20 cellular contexts compared by ENCODE assay signal in genomic region chr3:138389144-138389601, GRCh38. TPM values are rescaled to one million over a fixed set of nuclear protein-coding genes. Genes with fewer than 3 reads are reported as not detected.
DNase-seq lines count a peak whose midpoint lies in the region; ATAC-seq and TF ChIP-seq lines count a peak whose summit lies in the region.
"Had no signal": no experiment of that assay in that cellular context is flagged by ENCODE, and none has a peak within 500 bp of the region (broad histone marks: within the 10 kb centered on the region; RNA-seq: fewer than 3 reads in every experiment).

No MANE protein-coding gene starts in this region.

- no peaks in the 10 kb centered on the region for H3K36me3 ChIP-seq in tibial artery
- no peaks in the 10 kb centered on the region for H3K36me3 ChIP-seq in hepatocyte (replicated peaks; ENCODE audit: insufficient read depth, low read depth)
- peaks cover 6% of the 10 kb centered on the region for H3K36me3 ChIP-seq in SJCRH30
- H3K36me3 ChIP-seq: upper lobe of left lung had no signal

- no peaks in the 10 kb centered on the region for H3K9me3 Mint-ChIP-seq in activated CD4-positive, alpha-beta T cell treated with anti-CD3 and anti-CD28 coated beads for 36 hours (ENCODE audit: low read depth)
- H3K9me3 Mint-ChIP-seq: activated T-helper 1 cell treated with anti-CD3 and anti-CD28 coated beads, Interleukin-12 subunit alpha, Interleukin-12 subunit beta, Interleukin-2, Interleukin-4 antibody, amounts not matched to agents 30 ng/mL and 10 ng/mL and 1 ng/mL, durations not matched to agents 14 hours and 24 hours and 36 hours had no signal

- H3K4me1 Mint-ChIP-seq in activated CD4-positive, alpha-beta T cell treated with anti-CD3 and anti-CD28 coated beads for 36 hours, result peaks cover 2% of the 10 kb centered on the region

- intact Hi-C loops in activated CD4-positive, alpha-beta T cell treated with anti-CD3 and anti-CD28 coated beads for 36 hours (cut with DNase I, micrococcal nuclease), result no loop called here
- intact Hi-C loops in dorsolateral prefrontal cortex (cut with DNase I), result no loop called here
- intact Hi-C loops in tibial artery (cut with DNase I; ENCODE audit: low total_unique reads), result no loop called here

- peak overlapping the region; percentile 39 for H3K27ac Mint-ChIP-seq in activated CD4-positive, alpha-beta T cell treated with anti-CD3 and anti-CD28 coated beads for 36 hours
- H3K27ac Mint-ChIP-seq: activated CD8-positive, alpha-beta T cell treated with anti-CD3 and anti-CD28 coated beads, Interleukin-2, amount 10 ng/mL, durations not matched to agents 7 days and 5 days; activated T-helper 1 cell treated with anti-CD3 and anti-CD28 coated beads, Interleukin-12 subunit alpha, Interleukin-12 subunit beta, Interleukin-2, Interleukin-4 antibody, amounts not matched to agents 30 ng/mL and 10 ng/mL and 1 ng/mL, durations not matched to agents 14 hours and 24 hours and 36 hours; IgD-negative memory B cell had no signal

- POLR2A ChIA-PET in activated CD4-positive, alpha-beta T cell treated with anti-CD3 and anti-CD28 coated beads for 36 hours (lab: Charles Lee), result no interaction called here

- ATAC-seq in activated CD4-positive, alpha-beta T cell treated with anti-CD3 and anti-CD28 coated beads for 36 hours, result peak; percentile 65
- ATAC-seq in activated CD4-positive, CD25-positive, alpha-beta regulatory T cell treated with anti-CD3 and anti-CD28 coated beads, Interleukin-2, amount 50 U/mL, for 24 hours, result no peak
- ATAC-seq: activated CD8-positive, alpha-beta T cell treated with anti-CD3 and anti-CD28 coated beads, Interleukin-2, amount 10 ng/mL, durations not matched to agents 7 days and 5 days had no signal

- DNase-seq in activated CD4-positive, alpha-beta T cell treated with anti-CD3 and anti-CD28 coated beads for 36 hours, result no peak
- no peak for DNase-seq in activated CD4-positive, alpha-beta T cell treated with anti-CD3 and anti-CD28 coated beads for 48 hours
- DNase-seq in dorsolateral prefrontal cortex, result no peak
- DNase-seq in mesenteric fat pad (ENCODE audit: low spot score), result peak; percentile 76
- DNase-seq in tibial artery, result peak in 1 of 2 donors; percentile 64
- no peak for DNase-seq in hepatocyte (ENCODE audit: low spot score)
- DNase-seq in SJCRH30, result no peak
- DNase-seq: 8988T; activated CD8-positive, alpha-beta T cell treated with anti-CD3 and anti-CD28 coated beads, Interleukin-2, amount 10 ng/mL, durations not matched to agents 7 days and 5 days; dermis blood vessel endothelial cell; erythroblast; kidney glomerular epithelial cell; NCI-H2107; occipital lobe; PC-9; upper lobe of left lung had no signal

- no peak overlapping the region for H3K4me2 ChIP-seq in hepatocyte
- H3K4me2 ChIP-seq: PC-9 had no signal

- peaks cover 0 to 17% (median 14%) of the 10 kb centered on the region in 4 donors for H3K4me1 ChIP-seq in tibial artery
- no peaks in the 10 kb centered on the region for H3K4me1 ChIP-seq in hepatocyte (ENCODE audit: insufficient read depth)
- peaks cover 12% of the 10 kb centered on the region for H3K4me1 ChIP-seq in SJCRH30

- CTCF ChIA-PET in activated CD4-positive, alpha-beta T cell treated with anti-CD3 and anti-CD28 coated beads for 36 hours (lab: Charles Lee), result interaction anchor here (0.6 kb wide), 1 partner anchor 1695 kb away, joined by 3 read pairs; no protein-coding TSS in a partner anchor

- WGBS in hepatocyte (ENCODE audit: low lambda C conversion rate, missing lambda C conversion rate), result 98% methylated on average over 6 of the region's 6 CpGs

- no peak for TF ChIP-seq CTCF in dorsolateral prefrontal cortex (IDR thresholded peaks at IDR 0.05 in 54 of 56, conservative IDR thresholded peaks at IDR 0.05 in 2 of 56; ENCODE audit: low read depth in 1 of 56, partially characterized antibody in 56 of 56)
- TF ChIP-seq CTCF in tibial artery (IDR thresholded peaks at IDR 0.05), result no peak
- TF ChIP-seq CTCF in hepatocyte (IDR thresholded peaks at IDR 0.05; ENCODE audit: poor library complexity), result no peak

- H3K27ac ChIP-seq in dorsolateral prefrontal cortex, result peak overlapping the region in 50 of 59 donors; percentile 19 to 85 (median 67)
- peak overlapping the region; percentile 52 to 53 for H3K27ac ChIP-seq in tibial artery
- H3K27ac ChIP-seq in hepatocyte, result no peak overlapping the region
- no peak overlapping the region for H3K27ac ChIP-seq in SJCRH30
- H3K27ac ChIP-seq: PC-9, upper lobe of left lung had no signal

- no peak overlapping the region for H3K4me3 ChIP-seq in dorsolateral prefrontal cortex
- H3K4me3 ChIP-seq in tibial artery, result no peak overlapping the region
- no peak overlapping the region for H3K4me3 ChIP-seq in hepatocyte
- no peak overlapping the region for H3K4me3 ChIP-seq in SJCRH30
- H3K4me3 ChIP-seq: PC-9, upper lobe of left lung had no signal

- no peak overlapping the region for H3K4me3 Mint-ChIP-seq in activated CD4-positive, alpha-beta T cell treated with anti-CD3 and anti-CD28 coated beads for 36 hours
- H3K4me3 Mint-ChIP-seq: activated CD8-positive, alpha-beta T cell treated with anti-CD3 and anti-CD28 coated beads, Interleukin-2, amount 10 ng/mL, durations not matched to agents 7 days and 5 days; activated T-helper 1 cell treated with anti-CD3 and anti-CD28 coated beads, Interleukin-12 subunit alpha, Interleukin-12 subunit beta, Interleukin-2, Interleukin-4 antibody, amounts not matched to agents 30 ng/mL and 10 ng/mL and 1 ng/mL, durations not matched to agents 14 hours and 24 hours and 36 hours; IgD-negative memory B cell had no signal

- H3K9me3 ChIP-seq in tibial artery (no peaks in the 10 kb centered on the region), hepatocyte (ENCODE audit: low read depth) (no peaks in the 10 kb centered on the region), SJCRH30 (replicated peaks) (no peaks in the 10 kb centered on the region)
- H3K9me3 ChIP-seq: upper lobe of left lung had no signal

- H3K27me3 ChIP-seq in dorsolateral prefrontal cortex, result no peaks in the 10 kb centered on the region
- no peaks in the 10 kb centered on the region for H3K27me3 ChIP-seq in tibial artery
- no peaks in the 10 kb centered on the region for H3K27me3 ChIP-seq in hepatocyte
- H3K27me3 ChIP-seq in SJCRH30, result no peaks in the 10 kb centered on the region
- H3K27me3 ChIP-seq: upper lobe of left lung had no signal

- H3K27me3 Mint-ChIP-seq in activated CD4-positive, alpha-beta T cell treated with anti-CD3 and anti-CD28 coated beads for 36 hours, result peaks cover 2% of the 10 kb centered on the region

- no peaks in the 10 kb centered on the region for H3K36me3 Mint-ChIP-seq in activated CD4-positive, alpha-beta T cell treated with anti-CD3 and anti-CD28 coated beads for 36 hours (ENCODE audit: low read depth)

- H4K20me1 ChIP-seq in hepatocyte (ENCODE audit: insufficient read depth, poor library complexity, severe bottlenecking), result no peaks in the 10 kb centered on the region

- no peaks in the 10 kb centered on the region for H3K9me2 ChIP-seq in hepatocyte (replicated peaks; ENCODE audit: insufficient read depth)

- H2AFZ ChIP-seq in hepatocyte, result no peak overlapping the region
- H2AFZ ChIP-seq: PC-9 had no signal

- no peaks in the 10 kb centered on the region for H3K79me2 ChIP-seq in hepatocyte

RNA-seq across cellular contexts. Expression of gene MRAS, which starts 40.8 kb away (rescaled TPM):
- total RNA-seq in activated CD4-positive, alpha-beta T cell treated with anti-CD3 and anti-CD28 coated beads for 36 hours, result under 1 TPM; 0.16 TPM
- total RNA-seq in dorsolateral prefrontal cortex, result 100 to 1,000 TPM in 118 of 120 experiments, 10 to 100 TPM in 2; 92.4 to 559 (median 198) TPM
- total RNA-seq in mesenteric fat pad, result 232 TPM
- 13.2 and 17.9 TPM in 2 replicates for total RNA-seq in hepatocyte
- polyA plus RNA-seq in hepatocyte, result 13.3 and 16.5 TPM in 2 replicates
- total RNA-seq in SJCRH30 (2014; rRNA removed; shearing (Covaris generic)), result 57.8 and 63.6 TPM in 2 replicates
- total RNA-seq: activated CD8-positive, alpha-beta T cell treated with anti-CD3 and anti-CD28 coated beads, Interleukin-2, amount 10 ng/mL, durations not matched to agents 7 days and 5 days had no signal
- polyA plus RNA-seq: IgD-negative memory B cell had no signal

RNA-seq across cellular contexts. Expression of gene ESYT3, which starts 45.2 kb away (rescaled TPM):
- total RNA-seq in activated CD4-positive, alpha-beta T cell treated with anti-CD3 and anti-CD28 coated beads for 36 hours, result under 1 TPM; 0.21 to 0.37 TPM
- 10 to 100 TPM in 119 of 120 experiments, 1 to 10 TPM in 1; 9.6 to 48.4 (median 21.3) TPM for total RNA-seq in dorsolateral prefrontal cortex
- total RNA-seq in mesenteric fat pad, result 0.19 TPM
- total RNA-seq in hepatocyte, result 0.60 and 1.1 TPM in 2 replicates
- polyA plus RNA-seq in hepatocyte, result 0.47 TPM in 1 of 2 replicates, not detected in the other
- total RNA-seq in SJCRH30 (2014; rRNA removed; shearing (Covaris generic)), result 0.56 and 0.69 TPM in 2 replicates
- total RNA-seq: dermis blood vessel endothelial cell had no signal

RNA-seq across cellular contexts. Expression of gene NME9, which starts 59.5 kb away (rescaled TPM):
- total RNA-seq in activated CD4-positive, alpha-beta T cell treated with anti-CD3 and anti-CD28 coated beads for 36 hours, result under 1 TPM; 0.46 to 0.65 TPM
- total RNA-seq in dorsolateral prefrontal cortex, result 10 to 100 TPM in 117 of 120 experiments, 1 to 10 TPM in 3; 7.8 to 32.2 (median 17.3) TPM
- not detected for total RNA-seq in mesenteric fat pad
- total RNA-seq in hepatocyte, result not detected in 2 replicates
- polyA plus RNA-seq in hepatocyte, result 0.85 and 1.0 TPM in 2 replicates
- 0.08 TPM in 1 of 2 replicates, not detected in the other for total RNA-seq in SJCRH30 (2014; rRNA removed; shearing (Covaris generic))
- total RNA-seq: activated CD8-positive, alpha-beta T cell treated with anti-CD3 and anti-CD28 coated beads, Interleukin-2, amount 10 ng/mL, durations not matched to agents 7 days and 5 days; activated T-helper 1 cell treated with anti-CD3 and anti-CD28 coated beads, Interleukin-12 subunit alpha, Interleukin-12 subunit beta, Interleukin-2, Interleukin-4 antibody, amounts not matched to agents 30 ng/mL and 10 ng/mL and 1 ng/mL, durations not matched to agents 14 hours and 24 hours and 36 hours; dermis blood vessel endothelial cell; PC-9; skeletal muscle tissue had no signal

Comparison
In these comparisons a context has a peak if more than half of its experiments do, and no peak if none do; other contexts are left out.
1. H3K27ac ChIP-seq: peak in dorsolateral prefrontal cortex (50 of 59) and tibial artery (2 of 2); none in hepatocyte (single experiment) and SJCRH30 (single experiment).
2. RNA of gene MRAS, which starts 40.8 kb away (total RNA-seq): 232 TPM in mesenteric fat pad (single experiment), 92.4 to 559 TPM in dorsolateral prefrontal cortex, 57.8 to 63.6 TPM in SJCRH30 and 13.2 to 17.9 TPM in hepatocyte; 0.16 TPM in activated CD4-positive, alpha-beta T cell treated with anti-CD3 and anti-CD28 coated beads for 36 hours; every median in the first group is over 10 times any median in the second.